17 cellular contexts compared by ENCODE assay signal in genomic region chr11:17406818-17407149, GRCh38.
"Had no signal": no experiment of that assay in that cellular context is flagged by ENCODE, and none has a peak within 500 bp of the region (broad histone marks: within the 10 kb centered on the region; RNA-seq: fewer than 3 reads in every experiment).

No MANE protein-coding gene starts in this region.

- H3K4me3 ChIP-seq: lung, right lobe of liver, testis, uterus had no signal

- H3K27ac Mint-ChIP-seq: activated CD4-positive, alpha-beta memory T cell treated with anti-CD3 and anti-CD28 coated beads, Interleukin-2, amount 10 ng/mL, durations not matched to agents 7 days and 5 days had no signal

- H3K36me3 ChIP-seq: right lobe of liver, uterus had no signal

- H3K27me3 ChIP-seq: right lobe of liver, testis, uterus had no signal

- DNase-seq: activated CD4-positive, alpha-beta memory T cell treated with anti-CD3 and anti-CD28 coated beads, Interleukin-2, amount 10 ng/mL, durations not matched to agents 7 days and 5 days; activated CD4-positive, alpha-beta T cell treated with anti-CD3 and anti-CD28 coated beads for 1 hour; activated CD8-positive, alpha-beta memory T cell treated with anti-CD3 and anti-CD28 coated beads, Interleukin-2, amount 50 U/mL, for 4 hours; activated naive CD4-positive, alpha-beta T cell; cortex of kidney; effector memory CD8-positive, alpha-beta T cell; hippocampal formation; kidney glomerular epithelial cell; midbrain; stimulated activated CD4-positive, alpha-beta T cell treated with anti-CD3 and anti-CD28 coated beads, Interleukin-12 subunit alpha, Interleukin-12 subunit beta, amount 100 ng/mL, for 4 hours; stimulated activated CD4-positive, alpha-beta T cell treated with anti-CD3 and anti-CD28 coated beads, Interleukin-2, amount 100 ng/mL, for 48 hours; stimulated activated naive CD8-positive, alpha-beta T cell treated with anti-CD3 and anti-CD28 coated beads, Interleukin-15, Interleukin-2, amounts not matched to agents 100 U/mL and 50 U/mL, for 24 hours; testis; uterus had no signal

- H3K9me3 Mint-ChIP-seq: activated CD4-positive, alpha-beta memory T cell treated with anti-CD3 and anti-CD28 coated beads, Interleukin-2, amount 10 ng/mL, durations not matched to agents 7 days and 5 days; effector memory CD8-positive, alpha-beta T cell had no signal

- H3K4me3 Mint-ChIP-seq: activated CD4-positive, alpha-beta memory T cell treated with anti-CD3 and anti-CD28 coated beads, Interleukin-2, amount 10 ng/mL, durations not matched to agents 7 days and 5 days; effector memory CD8-positive, alpha-beta T cell had no signal

- ATAC-seq: effector memory CD8-positive, alpha-beta T cell; stimulated activated naive CD8-positive, alpha-beta T cell treated with anti-CD3 and anti-CD28 coated beads, Interleukin-15, Interleukin-2, amounts not matched to agents 100 U/mL and 50 U/mL, for 24 hours had no signal

- H3K27ac ChIP-seq: epithelial cell of prostate had no signal

- H3K27me3 Mint-ChIP-seq: activated CD4-positive, alpha-beta memory T cell treated with anti-CD3 and anti-CD28 coated beads, Interleukin-2, amount 10 ng/mL, durations not matched to agents 7 days and 5 days had no signal

- H3K9me3 ChIP-seq: right lobe of liver, testis, uterus had no signal
